Comparison of ENCODE assay signal across 18 cellular contexts in genomic region chr2:194020155-194020554, GRCh38.
A peak's percentile ranks its signal among the peaks of the same experiment; 100 is the strongest.
DNase-seq lines count a peak whose midpoint lies in the region; ATAC-seq, FAIRE-seq and TF ChIP-seq lines count a peak whose summit lies in the region.
"Had no signal": no experiment of that assay in that cellular context is flagged by ENCODE, and none has a peak within 500 bp of the region (broad histone marks: within the 10 kb centered on the region; RNA-seq: fewer than 3 reads in every experiment).

No MANE protein-coding gene starts in this region.

- no peak overlapping the region for H2BK5ac ChIP-seq in mesendoderm (ENCODE audit: low read length)

- no peak overlapping the region for H4K5ac ChIP-seq in mesendoderm (ENCODE audit: low read length)

- H3K27me3 ChIP-seq in osteoblast (ENCODE audit: insufficient read depth, low read length) (no peaks in the 10 kb centered on the region), upper lobe of right lung (no peaks in the 10 kb centered on the region), mesendoderm (ENCODE audit: insufficient read depth, low read length, poor library complexity) (no peaks in the 10 kb centered on the region)

- H4K20me1 ChIP-seq in osteoblast (ENCODE audit: insufficient read depth, low read length) = no peaks in the 10 kb centered on the region

- H2AK5ac ChIP-seq in mesendoderm (ENCODE audit: low read length) = no peak overlapping the region

- no peak overlapping the region for H3K18ac ChIP-seq in mesendoderm (ENCODE audit: low read length)

- H3K23ac ChIP-seq in mesendoderm (ENCODE audit: low read length) = no peak overlapping the region

- H4K8ac ChIP-seq in mesendoderm (ENCODE audit: low read depth, low read length) = no peak overlapping the region

- intact Hi-C loops in kidney (cut with DNase I) = no loop called here
- intact Hi-C loops in upper lobe of right lung (cut with DNase I) = no loop called here
- intact Hi-C loops in Right ventricle myocardium superior (cut with DNase I) = no loop called here

- H2AFZ ChIP-seq in osteoblast (ENCODE audit: low read length) = no peak overlapping the region
- H2AFZ ChIP-seq: GM23248 had no signal

- H3K36me3 ChIP-seq in kidney (ENCODE audit: control insufficient read depth in 1 of 2, insufficient read depth in 2 of 2, low read length in 2 of 2) (no peaks in the 10 kb centered on the region), osteoblast (ENCODE audit: insufficient read depth, low read length) (no peaks in the 10 kb centered on the region), upper lobe of right lung (no peaks in the 10 kb centered on the region), mesendoderm (ENCODE audit: control insufficient read depth, insufficient read depth, low read length) (no peaks in the 10 kb centered on the region)

- H3K4me1 ChIP-seq in kidney (ENCODE audit: control insufficient read depth in 1 of 2, insufficient read depth in 1 of 2, low read depth in 1 of 2, low read length in 2 of 2) (no peaks in the 10 kb centered on the region), osteoblast (ENCODE audit: insufficient read depth, low read length) (no peaks in the 10 kb centered on the region), upper lobe of right lung (no peaks in the 10 kb centered on the region), mesendoderm (ENCODE audit: control insufficient read depth, low read depth, low read length) (no peaks in the 10 kb centered on the region)

- no peak for TF ChIP-seq CTCF in kidney (IDR thresholded peaks at IDR 0.05; ENCODE audit: borderline replicate concordance, extremely low read depth, insufficient read depth)
- no peak for TF ChIP-seq CTCF in osteoblast (IDR thresholded peaks at IDR 0.05; ENCODE audit: extremely low read depth, low read depth, low read length)
- no peak for TF ChIP-seq CTCF in upper lobe of right lung (IDR thresholded peaks at IDR 0.05)

- H3K9me3 ChIP-seq in kidney (ENCODE audit: control insufficient read depth in 1 of 2, low read length in 2 of 2) (no peaks in the 10 kb centered on the region), osteoblast (ENCODE audit: low read depth, low read length) (no peaks in the 10 kb centered on the region), upper lobe of right lung (no peaks in the 10 kb centered on the region)

- FAIRE-seq in kidney (lab: Jason Lieb, UNC) = no peak
- FAIRE-seq: G401.6, GM12892, H1 had no signal

- peak; percentile 53 for DNase-seq in kidney
- DNase-seq in osteoblast (ENCODE audit: insufficient read length, low spot score, missing footprints) = peak; percentile 14
- DNase-seq in upper lobe of right lung = no peak
- no peak for DNase-seq in Right ventricle myocardium superior
- no peak for DNase-seq in mesendoderm
- DNase-seq: C1 segment of cervical spinal cord; Calu3; CD4-positive, alpha-beta memory T cell; COR-L47; DMS53; DMS79 treated with DMSO at 0.1 percent for 48 hours; GM23248; H7; HCEC 1CT had no signal

- H3K27ac ChIP-seq in kidney (ENCODE audit: low read depth in 2 of 2, low read length in 2 of 2) (no peak overlapping the region), osteoblast (ENCODE audit: low read depth, low read length) (no peak overlapping the region), upper lobe of right lung (no peak overlapping the region), mesendoderm (ENCODE audit: low read depth, low read length) (no peak overlapping the region)
- H3K27ac ChIP-seq: GM23248 had no signal

- no peak overlapping the region for H3K56ac ChIP-seq in mesendoderm (ENCODE audit: low read length)

- H3K4me3 ChIP-seq in kidney (ENCODE audit: low read length in 2 of 2) (no peak overlapping the region), osteoblast (ENCODE audit: insufficient read depth, low read length) (no peak overlapping the region), upper lobe of right lung (no peak overlapping the region), mesendoderm (ENCODE audit: low read length) (no peak overlapping the region)
- H3K4me3 ChIP-seq: GM23248 had no signal

- peak; percentile 22 for ATAC-seq in upper lobe of right lung
- no peak for ATAC-seq in Right ventricle myocardium superior (ENCODE audit: poor library complexity)
- ATAC-seq in HG03280 (IDR thresholded peaks at IDR 0.05; ENCODE audit: unreplicated experiment) = no peak

- no CpG with 5 or more reads among the region's 21 CpGs for WGBS in mesendoderm (ENCODE audit: extremely low coverage, insufficient coverage, low lambda C conversion rate)

- no peaks in the 10 kb centered on the region for H3K79me1 ChIP-seq in mesendoderm (ENCODE audit: low read length)

- no peak overlapping the region for H3K4me2 ChIP-seq in osteoblast (ENCODE audit: insufficient read depth, low read length)
- H3K4me2 ChIP-seq in mesendoderm (ENCODE audit: low read length) = no peak overlapping the region

- H2BK15ac ChIP-seq in mesendoderm (replicated peaks; ENCODE audit: low read depth) = no peak overlapping the region

- no peak overlapping the region for H3K9ac ChIP-seq in kidney (ENCODE audit: low read length in 2 of 2)
- H3K9ac ChIP-seq in mesendoderm (ENCODE audit: low read length) = no peak overlapping the region
- H3K9ac ChIP-seq: GM23248 had no signal

- no peak overlapping the region for H3K4ac ChIP-seq in mesendoderm (ENCODE audit: low read depth, low read length)

- H2BK120ac ChIP-seq in mesendoderm (ENCODE audit: low read depth, low read length) = no peak overlapping the region

- H3K79me2 ChIP-seq in osteoblast (ENCODE audit: insufficient read depth, low read length) (no peaks in the 10 kb centered on the region), mesendoderm (ENCODE audit: control insufficient read depth, insufficient read depth, low read length) (no peaks in the 10 kb centered on the region)

Comparison
In these comparisons a context has a peak if more than half of its experiments do, and no peak if none do; other contexts are left out.
1. DNase-seq: peak in kidney (single experiment) and osteoblast (single experiment); none in upper lobe of right lung (single experiment), Right ventricle myocardium superior (single experiment) and mesendoderm (single experiment).